In genomic region chr10:104043185-104043830, GRCh38 we compare ENCODE assay signal across 14 cellular contexts. TPM values are rescaled to one million over a fixed set of nuclear protein-coding genes. Genes with fewer than 3 reads are reported as not detected.
DNase-seq lines count a peak whose midpoint lies in the region; ATAC-seq and TF ChIP-seq lines count a peak whose summit lies in the region.
"Had no signal": no experiment of that assay in that cellular context is flagged by ENCODE, and none has a peak within 500 bp of the region (broad histone marks: within the 10 kb centered on the region; RNA-seq: fewer than 3 reads in every experiment).

No MANE protein-coding gene starts in this region.

- H3K4me1 Mint-ChIP-seq in glutamatergic neuron (ENCODE audit: low read depth, unreplicated experiment), result peaks cover 14% of the 10 kb centered on the region

- no peak for TF ChIP-seq CTCF in GM10248 (IDR thresholded peaks at IDR 0.05; ENCODE audit: control extremely low read depth, extremely low read depth, low read depth, missing control alignments)
- no peak for TF ChIP-seq CTCF in glutamatergic neuron (IDR thresholded peaks at IDR 0.05; ENCODE audit: partially characterized antibody, unreplicated experiment)

- H3K27ac ChIP-seq in BLaER1, result no peak overlapping the region

- peaks cover 7% of the 10 kb centered on the region for H3K4me1 ChIP-seq in BLaER1

- peaks cover 17% of the 10 kb centered on the region for H3K27me3 Mint-ChIP-seq in glutamatergic neuron (ENCODE audit: unreplicated experiment)

- ATAC-seq in HG03108 (IDR thresholded peaks at IDR 0.05; ENCODE audit: unreplicated experiment) (peak; percentile 43), Right ventricle myocardium superior (ENCODE audit: poor library complexity) (no peak)
- ATAC-seq: GM23338, HepG2 had no signal

- H3K27ac Mint-ChIP-seq in glutamatergic neuron (ENCODE audit: unreplicated experiment), result no peak overlapping the region
- H3K27ac Mint-ChIP-seq: GM23338 had no signal

- H3K36me3 ChIP-seq in BLaER1, result no peaks in the 10 kb centered on the region

- H3K4me3 Mint-ChIP-seq in glutamatergic neuron (ENCODE audit: unreplicated experiment), result no peak overlapping the region
- H3K4me3 Mint-ChIP-seq: GM23338 had no signal

- DNase-seq in GM10248 (ENCODE audit: extremely low spot score) (peak; percentile 6), iris pigment epithelial cell (ENCODE audit: low read depth) (peak; percentile 22), NCI-H774 (lab: John Stamatoyannopoulos, UW) (no peak), glutamatergic neuron (no peak), Right ventricle myocardium superior (no peak)
- DNase-seq: COR-L47, KG1, NCI-H1436 treated with DMSO at 0.1 percent for 48 hours, NCI-H2081, NCI-H524 had no signal

- no peak overlapping the region for H3K4me3 ChIP-seq in BLaER1
- H3K4me3 ChIP-seq: GM23338 had no signal

- H3K27me3 ChIP-seq in BLaER1, result no peaks in the 10 kb centered on the region

- CTCF ChIA-PET in GM10248 (lab: Yijun Ruan, JAX), result no interaction called here

- peaks cover 9% of the 10 kb centered on the region for H3K9me3 Mint-ChIP-seq in glutamatergic neuron (ENCODE audit: unreplicated experiment)
- H3K9me3 Mint-ChIP-seq: GM23338 had no signal

- H3K9me3 ChIP-seq in BLaER1, result no peaks in the 10 kb centered on the region

- 0 out of 2 replicates have a peak overlapping the region, but pooled peaks have one; percentile 9 for H3K4me2 ChIP-seq in BLaER1
- H3K4me2 ChIP-seq: GM23338 had no signal

- intact Hi-C loops in Right ventricle myocardium superior (cut with DNase I), result no loop called here

- peaks cover 1% of the 10 kb centered on the region for H3K36me3 Mint-ChIP-seq in glutamatergic neuron (ENCODE audit: unreplicated experiment)

- no peaks in the 10 kb centered on the region for H4K20me1 ChIP-seq in BLaER1

- POLR2A ChIA-PET in GM10248 (lab: Yijun Ruan, JAX), result no interaction called here

- no peak overlapping the region for H3K9ac ChIP-seq in BLaER1

RNA-seq across cellular contexts. Expression of gene COL17A1, which starts 42.4 kb away (rescaled TPM):
- not detected for total RNA-seq in glutamatergic neuron (ENCODE audit: unreplicated experiment)
- not detected for total RNA-seq in Right ventricle myocardium superior
- total RNA-seq: HepG2 had no signal

Comparison
In these comparisons a context has a peak if more than half of its experiments do, and no peak if none do; other contexts are left out.
1. DNase-seq: peak in GM10248 (single experiment) and iris pigment epithelial cell (single experiment); none in NCI-H774 (single experiment), glutamatergic neuron (single experiment) and Right ventricle myocardium superior (single experiment).